Comparison of ENCODE assay signal across 23 cellular contexts in genomic region chr11:72243173-72243566, GRCh38. TPM values are rescaled to one million over a fixed set of nuclear protein-coding genes. Genes with fewer than 3 reads are reported as not detected.
DNase-seq lines count a peak whose midpoint lies in the region; FAIRE-seq and TF ChIP-seq lines count a peak whose summit lies in the region.
"Had no signal": no experiment of that assay in that cellular context is flagged by ENCODE, and none has a peak within 500 bp of the region (broad histone marks: within the 10 kb centered on the region; RNA-seq: fewer than 3 reads in every experiment).

No MANE protein-coding gene starts in this region.

- no peak for FAIRE-seq in H1 (lab: Jason Lieb, UNC)
- FAIRE-seq: endometrium had no signal

- no peaks in the 10 kb centered on the region for H3K9me3 ChIP-seq in ES-I3 (ENCODE audit: control insufficient read depth, insufficient read depth, low read length)
- H3K9me3 ChIP-seq in HUES64 (ENCODE audit: insufficient read depth, low read depth, low read length): no peaks in the 10 kb centered on the region
- no peaks in the 10 kb centered on the region; a peak in 1 of 4 replicates for H3K9me3 ChIP-seq in H1 (ENCODE audit: insufficient read depth in 2 of 2, low read depth in 1 of 2, low read length in 1 of 2)
- H3K9me3 ChIP-seq in sigmoid colon: no peaks in the 10 kb centered on the region
- H3K9me3 ChIP-seq: left ventricle myocardium inferior, testis had no signal

- TF ChIP-seq POLR2A in H1 (IDR thresholded peaks at IDR 0.05; ENCODE audit: control extremely low read depth in 1 of 2, low read depth in 2 of 2, low read length in 2 of 2): no peak
- no peak for TF ChIP-seq POLR2A in sigmoid colon (IDR thresholded peaks at IDR 0.05)

- BruUV-seq in MCF 10A (replicated peaks; lab: Mats Ljungman, UMichigan): no TSS peak

- H3K4ac ChIP-seq in H1 (replicated peaks; ENCODE audit: insufficient read length, low read depth, low read length): no peak overlapping the region

- TF ChIP-seq EP300 in H1 (IDR thresholded peaks at IDR 0.05; ENCODE audit: borderline replicate concordance in 1 of 2, low read depth in 2 of 2, low read length in 2 of 2) (no peak), sigmoid colon (IDR thresholded peaks at IDR 0.05) (no peak)

- POLR2A ChIA-PET in H1 (lab: Charles Lee; ENCODE audit: partially characterized antibody) (interaction anchor here (0.6 to 2.8 kb wide), 4 partner anchors 20 to 167 kb away, joined by 3 to 15 read pairs (median 3); no protein-coding TSS in a partner anchor), MCF 10A (lab: Yijun Ruan, JAX) (no interaction called here)

- H2BK120ac ChIP-seq in H1 (replicated peaks; ENCODE audit: low read depth, low read length): no peak overlapping the region

- H3K56ac ChIP-seq in H1 (replicated peaks; ENCODE audit: insufficient read length, low read depth, low read length): no peak overlapping the region

- peak overlapping the region; percentile 41; the same call in 1 of the 2 replicates for H3K9ac ChIP-seq in ES-I3 (ENCODE audit: low read depth, low read length)
- H3K9ac ChIP-seq in HUES64 (ENCODE audit: low read depth, low read length): no peak overlapping the region
- H3K9ac ChIP-seq in H1 (replicated peaks in 1 of 4; ENCODE audit: extremely low read depth in 1 of 4, low read depth in 3 of 4, low read length in 3 of 4): no peak overlapping the region
- H3K9ac ChIP-seq: BLaER1 treated with 17β-estradiol and CSF1 and Interleukin-3, amounts not matched to agents 10 nM and 100 nM had no signal

- H3K36me3 ChIP-seq in ES-I3 (ENCODE audit: insufficient read depth, low read length): no peaks in the 10 kb centered on the region
- H3K36me3 ChIP-seq in HUES64 (ENCODE audit: insufficient read depth, low read length): no peaks in the 10 kb centered on the region
- peaks cover 0 to 3% (median 0%) of the 10 kb centered on the region in 4 experiments; a peak in 1 of 8 replicates for H3K36me3 ChIP-seq in H1 (ENCODE audit: control insufficient read depth in 2 of 4, insufficient read depth in 4 of 4, low read length in 3 of 4)
- H3K36me3 ChIP-seq in sigmoid colon: no peaks in the 10 kb centered on the region
- H3K36me3 ChIP-seq: left ventricle myocardium inferior had no signal

- H3K23me2 ChIP-seq in H1 (ENCODE audit: low read depth, low read length): peaks cover 20% of the 10 kb centered on the region; the same call in 1 of the 2 replicates

- WGBS in HUES64: 73% methylated on average over 12 of the region's 12 CpGs
- WGBS in H1 (ENCODE audit: extremely low coverage in 1 of 2, insufficient coverage in 1 of 2, insufficient read length in 1 of 2, insufficient replicate concordance in 2 of 2, low coverage in 1 of 2, low lambda C conversion rate in 2 of 2, missing lambda C conversion rate in 1 of 2), 2 experiments: 53% methylated on average over 12 of the region's 12 CpGs; no CpG with 5 or more reads in 1 of the 2 experiments
- 60 to 70% methylated on average over 12 of the region's 12 CpGs for WGBS in sigmoid colon, 2 donors

- no peak overlapping the region for H4K91ac ChIP-seq in H1 (replicated peaks; ENCODE audit: insufficient read length, low read length)

- H4K8ac ChIP-seq in H1 (ENCODE audit: extremely low read depth, insufficient read depth, low read length): no peak overlapping the region

- no peak overlapping the region for H3K23ac ChIP-seq in H1 (ENCODE audit: insufficient read length)

- H3K27me3 Mint-ChIP-seq in neural crest cell (ENCODE audit: low read depth) (peaks cover 53% of the 10 kb centered on the region), MCF 10A (ENCODE audit: insufficient read depth, unreplicated experiment) (no peaks in the 10 kb centered on the region)

- H3K4me1 ChIP-seq in ES-I3 (ENCODE audit: insufficient read depth, low read length) (peaks cover 2% of the 10 kb centered on the region; the same call in 1 of the 2 replicates), HUES64 (ENCODE audit: insufficient read depth, low read length) (peaks cover 13% of the 10 kb centered on the region), H1 (replicated peaks in 1 of 4; ENCODE audit: control insufficient read depth in 3 of 4, insufficient read depth in 4 of 4, low read length in 3 of 4) (peaks cover 5 to 33% (median 18%) of the 10 kb centered on the region in 4 experiments), sigmoid colon (peaks cover 0 to 46% (median 40%) of the 10 kb centered on the region in 4 donors)

- CTCF ChIA-PET in H1 (lab: Charles Lee; ENCODE audit: partially characterized antibody): interaction anchor here (0.9 to 10.0 kb wide), 2 partner anchors 61 to 188 kb away, joined by 3 to 101 read pairs; partner anchors contain the start of gene CLPB
- CTCF ChIA-PET in MCF 10A (lab: Yijun Ruan, JAX): interaction anchor here (0.6 to 1.2 kb wide), 3 partner anchors 137 to 218 kb away, joined by 3 to 5 read pairs (median 4); no protein-coding TSS in a partner anchor

- no peak for DNase-seq in H1 (ENCODE audit: low read depth in 1 of 2, low spot score in 2 of 2)
- no peak for DNase-seq in neural crest cell (ENCODE audit: low read depth, low spot score)
- DNase-seq in OCI-M2 (lab: John Stamatoyannopoulos, UW; ENCODE audit: unreplicated experiment): no peak
- DNase-seq in ureter (ENCODE audit: low spot score): no peak
- DNase-seq in sigmoid colon: no peak
- DNase-seq in MCF 10A (ENCODE audit: unreplicated experiment): no peak
- DNase-seq: activated CD4-positive, CD25-positive, alpha-beta regulatory T cell; activated effector memory CD4-positive, alpha-beta T cell treated with anti-CD3 and anti-CD28 coated beads, Interleukin-2, amount 50 U/mL, for 16 hours; anterior cingulate cortex; cerebellar nuclear complex; DMS153; left ventricle myocardium inferior; NCI-H1105; NCI-H69; SHP77 treated with DMSO at 0.1 percent for 48 hours; stimulated activated CD8-positive, alpha-beta memory T cell treated with anti-CD3 and anti-CD28 coated beads, Interleukin-4, amount 100 ng/mL, for 48 hours; testis had no signal

- H3K4me1 Mint-ChIP-seq in neural crest cell (peaks cover 27% of the 10 kb centered on the region), MCF 10A (ENCODE audit: insufficient read depth, unreplicated experiment) (peaks cover 9% of the 10 kb centered on the region)

- H3K9me3 Mint-ChIP-seq in neural crest cell (no peaks in the 10 kb centered on the region), MCF 10A (ENCODE audit: unreplicated experiment) (no peaks in the 10 kb centered on the region)
- H3K9me3 Mint-ChIP-seq: T-helper 2 cell treated with Interferon-gamma antibody and Interleukin-4, amounts not matched to agents 5 μg/mL and 100 μg/mL, for 36 hours had no signal

- intact Hi-C loops in sigmoid colon (cut with DNase I) (loop anchor here (5.0 kb wide), 1 partner anchor 169 kb away; no protein-coding TSS in a partner anchor), MCF 10A (cut with micrococcal nuclease) (no loop called here)

- peaks cover 96% of the 10 kb centered on the region for H3K27me3 ChIP-seq in HUES64 (ENCODE audit: insufficient read depth, low read length)
- H3K27me3 ChIP-seq in H1 (replicated peaks in 1 of 4; ENCODE audit: control insufficient read depth in 3 of 4, extremely low read depth in 1 of 4, insufficient read depth in 3 of 4, low read length in 3 of 4): peaks cover 72 to 93% (median 91%) of the 10 kb centered on the region in 4 experiments
- H3K27me3 ChIP-seq in sigmoid colon: peaks cover 30 to 80% (median 51%) of the 10 kb centered on the region in 3 donors

- H2AK5ac ChIP-seq in H1 (ENCODE audit: low read depth, low read length): no peak overlapping the region

- no peaks in the 10 kb centered on the region for H3K79me1 ChIP-seq in H1 (ENCODE audit: low read depth, low read length)

- H3K27ac Mint-ChIP-seq in neural crest cell (ENCODE audit: unreplicated experiment) (no peak overlapping the region), MCF 10A (ENCODE audit: low read depth, unreplicated experiment) (no peak overlapping the region)
- H3K27ac Mint-ChIP-seq: T-helper 2 cell treated with Interferon-gamma antibody and Interleukin-4, amounts not matched to agents 5 μg/mL and 100 μg/mL, for 36 hours had no signal

- no peak overlapping the region for H3K18ac ChIP-seq in H1 (ENCODE audit: extremely low read depth, low read length)

- no peak overlapping the region for H2BK5ac ChIP-seq in H1 (ENCODE audit: low read depth, low read length)

- H3K27ac ChIP-seq in HUES64 (ENCODE audit: low read depth, low read length) (no peak overlapping the region), H1 (ENCODE audit: low read depth, low read length) (no peak overlapping the region), sigmoid colon (no peak overlapping the region)
- H3K27ac ChIP-seq: BLaER1 treated with 17β-estradiol and CSF1 and Interleukin-3, amounts not matched to agents 10 nM and 100 nM; left ventricle myocardium inferior; testis had no signal

- H3K4me2 ChIP-seq in H1 (ENCODE audit: insufficient read depth in 1 of 2, low read depth in 2 of 2, low read length in 2 of 2): peak overlapping the region; percentile 68 to 98
- H3K4me2 ChIP-seq: BLaER1 treated with 17β-estradiol and CSF1 and Interleukin-3, amounts not matched to agents 10 nM and 100 nM had no signal

- H2AFZ ChIP-seq in H1 (ENCODE audit: low read length): no peak overlapping the region

- H3K4me3 ChIP-seq in HUES64 (ENCODE audit: low read length): peak overlapping the region; percentile 66
- H3K4me3 ChIP-seq in H1 (ENCODE audit: extremely low read depth in 1 of 4, insufficient read depth in 2 of 4, low read depth in 3 of 4, low read length in 4 of 4): peak overlapping the region; percentile 24 to 87 (median 40); a peak in 7 of 8 replicates
- H3K4me3 ChIP-seq in sigmoid colon: no peak overlapping the region

- H2BK20ac ChIP-seq in H1 (ENCODE audit: low read length): no peak overlapping the region

- H4K20me1 ChIP-seq in H1 (replicated peaks in 1 of 2; ENCODE audit: control insufficient read depth in 1 of 2, insufficient read depth in 2 of 2, low read length in 2 of 2): peaks cover 4 to 8% of the 10 kb centered on the region in 2 experiments

- no peak overlapping the region for H2BK15ac ChIP-seq in H1 (ENCODE audit: low read length)

- TF ChIP-seq CTCF in H1 (IDR thresholded peaks at IDR 0.05; ENCODE audit: control extremely low read depth in 1 of 3, insufficient read depth in 1 of 3, low read depth in 1 of 3, low read length in 3 of 3) (no peak), neural crest cell (conservative IDR thresholded peaks at IDR 0.05) (no peak), sigmoid colon (IDR thresholded peaks at IDR 0.05) (no peak), MCF 10A (IDR thresholded peaks at IDR 0.05; ENCODE audit: unreplicated experiment) (no peak)

- H2BK12ac ChIP-seq in H1 (ENCODE audit: low read depth, low read length): no peak overlapping the region

- peak overlapping the region; percentile 81 for H3K4me3 Mint-ChIP-seq in neural crest cell
- H3K4me3 Mint-ChIP-seq in MCF 10A (ENCODE audit: unreplicated experiment): no peak overlapping the region
- H3K4me3 Mint-ChIP-seq: T-helper 2 cell treated with Interferon-gamma antibody and Interleukin-4, amounts not matched to agents 5 μg/mL and 100 μg/mL, for 36 hours had no signal

- no peak overlapping the region for H4K5ac ChIP-seq in H1 (ENCODE audit: insufficient read length, low read depth, low read length)

- H3K36me3 Mint-ChIP-seq in neural crest cell (ENCODE audit: low read depth) (peaks cover 18% of the 10 kb centered on the region), MCF 10A (ENCODE audit: insufficient read depth, unreplicated experiment) (peaks cover 14% of the 10 kb centered on the region)

- TF ChIP-seq RAD21 in H1 (IDR thresholded peaks at IDR 0.05 in 1 of 2, conservative IDR thresholded peaks at IDR 0.05 in 1 of 2; ENCODE audit: low read depth in 2 of 2, low read length in 2 of 2): no peak

- H3K79me2 ChIP-seq in H1 (ENCODE audit: control insufficient read depth in 1 of 2, insufficient read depth in 2 of 2, low read length in 2 of 2): no peaks in the 10 kb centered on the region

- no peak overlapping the region for H3K14ac ChIP-seq in H1 (ENCODE audit: insufficient read length)

RNA-seq across cellular contexts. Expression of gene PHOX2A, which starts 0.8 kb away (rescaled TPM):
- 1.7 TPM for polyA plus RNA-seq in HUES64 (2013, experiment 1 of 2)
- 4.6 TPM for polyA plus RNA-seq in HUES64 (2013, experiment 2 of 2)
- 0.19 TPM in 1 of 2 replicates, not detected in the other for total RNA-seq in H1 (2021; fragmentation: NEBNext Ultra II Directional; extraction: Animal tissue kit (Norgen Biotek cat#: 25700))
- polyA plus RNA-seq in H1 (2011; rRNA removed) (0.67 and 0.94 TPM in 2 replicates), sigmoid colon (1 to 10 TPM in 1 of 3 donors, not detected in 2; 1.7 TPM)
- 0.21 TPM for polyA plus RNA-seq in H1 (2011; cell fraction: cytosol; rRNA removed)
- polyA plus RNA-seq in H1 (2011; cell fraction: nucleus; rRNA removed): 0.43 TPM
- polyA plus RNA-seq in H1 (2012, experiment 1 of 2): 0.36 to 0.66 TPM (median 0.64 TPM) in 3 of 4 replicates, not detected in the other
- 0.46 TPM for polyA plus RNA-seq in H1 (2012, experiment 2 of 2)
- polyA plus RNA-seq in H1 (2013, experiment 1 of 2): 0.12 TPM
- 0.06 TPM for polyA plus RNA-seq in H1 (2013, experiment 2 of 2)
- polyA minus RNA-seq in H1 (2011; rRNA and poly(A)+ RNA removed): 1.0 TPM in 1 of 2 replicates, not detected in the other
- polyA minus RNA-seq in H1 (2011; cell fraction: cytosol; rRNA and poly(A)+ RNA removed): not detected
- 0.80 TPM for polyA minus RNA-seq in H1 (2011; cell fraction: nucleus; rRNA and poly(A)+ RNA removed)
- total RNA-seq in neural crest cell (5.1 and 5.6 TPM in 2 replicates), ureter (not detected), sigmoid colon (1 to 10 TPM in 1 of 4 donors, under 1 TPM in 2, not detected in 1; 0.41 to 2.9 (median 0.82) TPM), MCF 10A (2022) (not detected in 2 replicates)
- total RNA-seq: left ventricle myocardium inferior, OCI-LY7 had no signal

RNA-seq across cellular contexts. Expression of gene INPPL1, which starts 18.6 kb away (rescaled TPM):
- polyA plus RNA-seq in HUES64 (2013, experiment 1 of 2): 90.3 TPM
- polyA plus RNA-seq in HUES64 (2013, experiment 2 of 2): 86.1 TPM
- total RNA-seq in H1 (2021; fragmentation: NEBNext Ultra II Directional; extraction: Animal tissue kit (Norgen Biotek cat#: 25700)): 79.1 and 79.5 TPM in 2 replicates
- polyA plus RNA-seq in H1 (2011; rRNA removed): 54.5 and 91.4 TPM in 2 replicates
- polyA plus RNA-seq in H1 (2011; cell fraction: cytosol; rRNA removed): 56.9 TPM
- 457 TPM for polyA plus RNA-seq in H1 (2011; cell fraction: nucleus; rRNA removed)
- polyA plus RNA-seq in H1 (2012, experiment 1 of 2): 66.1 to 85.4 TPM (median 76.6 TPM) in 4 replicates
- 45.7 TPM for polyA plus RNA-seq in H1 (2012, experiment 2 of 2)
- polyA plus RNA-seq in H1 (2013, experiment 1 of 2): 40.8 TPM
- polyA plus RNA-seq in H1 (2013, experiment 2 of 2): 35.4 TPM
- polyA minus RNA-seq in H1 (2011; rRNA and poly(A)+ RNA removed): 97.0 and 112 TPM in 2 replicates
- 77.8 TPM for polyA minus RNA-seq in H1 (2011; cell fraction: cytosol; rRNA and poly(A)+ RNA removed)
- 191 TPM for polyA minus RNA-seq in H1 (2011; cell fraction: nucleus; rRNA and poly(A)+ RNA removed)
- 242 and 247 TPM in 2 replicates for total RNA-seq in neural crest cell
- 144 TPM for total RNA-seq in ureter
- 100 to 1,000 TPM in 1 of 4 donors, 10 to 100 TPM in 3; 66.6 to 195 (median 77.5) TPM for total RNA-seq in sigmoid colon
- 10 to 100 TPM; 30.0 to 96.5 (median 32.6) TPM for polyA plus RNA-seq in sigmoid colon
- 90.2 and 104 TPM in 2 replicates for total RNA-seq in MCF 10A (2022)

RNA-seq across cellular contexts. Expression of gene FOLR2, which starts 26.6 kb away (rescaled TPM):
- polyA plus RNA-seq in HUES64 (2013, experiment 1 of 2): not detected
- not detected for polyA plus RNA-seq in HUES64 (2013, experiment 2 of 2)
- total RNA-seq in H1 (2021; fragmentation: NEBNext Ultra II Directional; extraction: Animal tissue kit (Norgen Biotek cat#: 25700)): not detected in 2 replicates
- polyA plus RNA-seq in H1 (2011; rRNA removed): not detected in 2 replicates
- polyA plus RNA-seq in H1 (2011; cell fraction: cytosol; rRNA removed): not detected
- not detected for polyA plus RNA-seq in H1 (2011; cell fraction: nucleus; rRNA removed)
- not detected in 4 replicates for polyA plus RNA-seq in H1 (2012, experiment 1 of 2)
- polyA plus RNA-seq in H1 (2012, experiment 2 of 2): not detected
- polyA plus RNA-seq in H1 (2013, experiment 1 of 2): not detected
- not detected for polyA plus RNA-seq in H1 (2013, experiment 2 of 2)
- polyA minus RNA-seq in H1 (2011; rRNA and poly(A)+ RNA removed): not detected in 2 replicates
- polyA minus RNA-seq in H1 (2011; cell fraction: cytosol; rRNA and poly(A)+ RNA removed): not detected
- polyA minus RNA-seq in H1 (2011; cell fraction: nucleus; rRNA and poly(A)+ RNA removed): not detected
- total RNA-seq in neural crest cell: not detected in 2 replicates
- total RNA-seq in ureter: 4.5 TPM
- total RNA-seq in sigmoid colon: 10 to 100 TPM; 14.7 to 61.7 (median 42.9) TPM
- polyA plus RNA-seq in sigmoid colon: 10 to 100 TPM; 14.1 to 27.0 (median 17.4) TPM
- not detected in 2 replicates for total RNA-seq in MCF 10A (2022)

RNA-seq across cellular contexts. Expression of gene FOLR1, which starts 51.2 kb away (rescaled TPM):
- 1.2 TPM for polyA plus RNA-seq in HUES64 (2013, experiment 1 of 2)
- polyA plus RNA-seq in HUES64 (2013, experiment 2 of 2): 1.8 TPM
- total RNA-seq in H1 (2021; fragmentation: NEBNext Ultra II Directional; extraction: Animal tissue kit (Norgen Biotek cat#: 25700)): 0.55 TPM in 1 of 2 replicates, not detected in the other
- polyA plus RNA-seq in H1 (2011; rRNA removed): 1.3 and 1.9 TPM in 2 replicates
- polyA plus RNA-seq in H1 (2011; cell fraction: cytosol; rRNA removed): 1.7 TPM
- 0.77 TPM for polyA plus RNA-seq in H1 (2011; cell fraction: nucleus; rRNA removed)
- polyA plus RNA-seq in H1 (2012, experiment 1 of 2): 0.82 to 1.1 TPM (median 0.85 TPM) in 4 replicates
- polyA plus RNA-seq in H1 (2012, experiment 2 of 2): 1.0 TPM
- 0.75 TPM for polyA plus RNA-seq in H1 (2013, experiment 1 of 2)
- 0.79 TPM for polyA plus RNA-seq in H1 (2013, experiment 2 of 2)
- polyA minus RNA-seq in H1 (2011; rRNA and poly(A)+ RNA removed): 0.22 and 0.66 TPM in 2 replicates
- 2.8 TPM for polyA minus RNA-seq in H1 (2011; cell fraction: cytosol; rRNA and poly(A)+ RNA removed)
- polyA minus RNA-seq in H1 (2011; cell fraction: nucleus; rRNA and poly(A)+ RNA removed): 1.6 TPM
- total RNA-seq in neural crest cell: not detected in 2 replicates
- 1.7 TPM for total RNA-seq in ureter
- under 1 TPM in 1 of 4 donors, not detected in 3; 0.71 TPM for total RNA-seq in sigmoid colon
- under 1 TPM in 1 of 3 donors, not detected in 2; 0.15 TPM for polyA plus RNA-seq in sigmoid colon
- 0.40 TPM in 1 of 2 replicates, not detected in the other for total RNA-seq in MCF 10A (2022)
- total RNA-seq: OCI-LY7 had no signal

Comparison
In these comparisons a context has a peak if more than half of its experiments do, and no peak if none do; other contexts are left out.
1. H3K4me3 ChIP-seq: peak in HUES64 (single experiment) and H1 (4 of 4); none in sigmoid colon (0 of 4).